Comparison of ENCODE assay signal across 11 cellular contexts in genomic region chrX:69024931-69025330, GRCh38.
DNase-seq lines count a peak whose midpoint lies in the region; ATAC-seq and TF ChIP-seq lines count a peak whose summit lies in the region.
"Had no signal": no experiment of that assay in that cellular context is flagged by ENCODE, and none has a peak within 500 bp of the region (broad histone marks: within the 10 kb centered on the region; RNA-seq: fewer than 3 reads in every experiment).

No MANE protein-coding gene starts in this region.

- intact Hi-C loops in natural killer cell (cut with micrococcal nuclease) = no loop called here

- H3K27ac Mint-ChIP-seq in progenitor cell of endocrine pancreas (no peak overlapping the region), natural killer cell (no peak overlapping the region)
- H3K27ac Mint-ChIP-seq in stimulated activated naive CD8-positive, alpha-beta T cell treated with anti-CD3 and anti-CD28 coated beads, Interleukin-15, amount 100 ng/mL, for 72 hours = peak overlapping the region in 1 of 2 donors; percentile 79
- H3K27ac Mint-ChIP-seq: activated naive CD8-positive, alpha-beta T cell had no signal

- H3K4me3 ChIP-seq in choroid plexus epithelial cell (ENCODE audit: low read depth, low read length) (no peak overlapping the region), subcutaneous abdominal adipose tissue (ENCODE audit: low read depth in 1 of 5, low read length in 5 of 5) (no peak overlapping the region)
- H3K4me3 ChIP-seq: skin epidermis had no signal

- peak; percentile 65 for DNase-seq in HT-29 (ENCODE audit: low spot score)
- DNase-seq in choroid plexus epithelial cell (ENCODE audit: low read depth) = peak; percentile 79
- peak; percentile 41 for DNase-seq in kidney glomerular epithelial cell (lab: John Stamatoyannopoulos, UW)
- DNase-seq in stimulated activated CD4-positive, alpha-beta T cell treated with anti-CD3 and anti-CD28 coated beads, Interleukin-12 subunit alpha, Interleukin-12 subunit beta, amount 100 ng/mL, for 4 hours = no peak
- DNase-seq in progenitor cell of endocrine pancreas (ENCODE audit: low spot score, unreplicated experiment) = no peak
- DNase-seq in natural killer cell = no peak
- no peak for DNase-seq in stimulated activated naive CD8-positive, alpha-beta T cell treated with anti-CD3 and anti-CD28 coated beads, Interleukin-15, amount 100 ng/mL, for 72 hours
- DNase-seq: NCI-H526 had no signal

- H3K4me1 ChIP-seq in subcutaneous abdominal adipose tissue (ENCODE audit: control insufficient read depth in 5 of 5, insufficient read depth in 5 of 5, low read length in 5 of 5) = peaks cover 4 to 66% (median 21%) of the 10 kb centered on the region in 5 donors

- no peak for TF ChIP-seq CTCF in choroid plexus epithelial cell (conservative IDR thresholded peaks at IDR 0.05; ENCODE audit: low read depth, low read length)
- TF ChIP-seq CTCF in progenitor cell of endocrine pancreas (IDR thresholded peaks at IDR 0.05; ENCODE audit: unreplicated experiment) = no peak
- no peak for TF ChIP-seq CTCF in natural killer cell (IDR thresholded peaks at IDR 0.05)

- H3K27me3 Mint-ChIP-seq in progenitor cell of endocrine pancreas = no peaks in the 10 kb centered on the region
- no peaks in the 10 kb centered on the region for H3K27me3 Mint-ChIP-seq in natural killer cell (ENCODE audit: low read depth in 2 of 2)
- no peaks in the 10 kb centered on the region for H3K27me3 Mint-ChIP-seq in stimulated activated naive CD8-positive, alpha-beta T cell treated with anti-CD3 and anti-CD28 coated beads, Interleukin-15, amount 100 ng/mL, for 72 hours
- H3K27me3 Mint-ChIP-seq: activated naive CD8-positive, alpha-beta T cell had no signal

- H3K9me3 Mint-ChIP-seq in progenitor cell of endocrine pancreas (ENCODE audit: low read depth) (peaks cover 15% of the 10 kb centered on the region), natural killer cell (no peaks in the 10 kb centered on the region)
- no peaks in the 10 kb centered on the region for H3K9me3 Mint-ChIP-seq in stimulated activated naive CD8-positive, alpha-beta T cell treated with anti-CD3 and anti-CD28 coated beads, Interleukin-15, amount 100 ng/mL, for 72 hours

- peaks cover 4 to 12% (median 10%) of the 10 kb centered on the region in 5 donors for H3K27me3 ChIP-seq in subcutaneous abdominal adipose tissue (ENCODE audit: control insufficient read depth in 5 of 5, insufficient read depth in 4 of 5, low read length in 5 of 5)

- H3K9me3 ChIP-seq in subcutaneous abdominal adipose tissue (ENCODE audit: control insufficient read depth in 5 of 5, low read length in 5 of 5) = peaks cover 0 to 4% (median 0%) of the 10 kb centered on the region in 5 donors

- H3K36me3 ChIP-seq in subcutaneous abdominal adipose tissue (ENCODE audit: control insufficient read depth in 5 of 5, insufficient read depth in 5 of 5, low read length in 5 of 5) = no peaks in the 10 kb centered on the region

- no peak overlapping the region for H3K9ac ChIP-seq in subcutaneous abdominal adipose tissue (ENCODE audit: low read length in 5 of 5)

- H3K27ac ChIP-seq in subcutaneous abdominal adipose tissue (ENCODE audit: low read depth, low read length) = peak overlapping the region; percentile 23

- H3K4me3 Mint-ChIP-seq in progenitor cell of endocrine pancreas (ENCODE audit: low read depth) (no peak overlapping the region), natural killer cell (no peak overlapping the region)
- no peak overlapping the region for H3K4me3 Mint-ChIP-seq in stimulated activated naive CD8-positive, alpha-beta T cell treated with anti-CD3 and anti-CD28 coated beads, Interleukin-15, amount 100 ng/mL, for 72 hours
- H3K4me3 Mint-ChIP-seq: activated naive CD8-positive, alpha-beta T cell had no signal

- H3K36me3 Mint-ChIP-seq in progenitor cell of endocrine pancreas (ENCODE audit: insufficient read depth) (peaks cover 2% of the 10 kb centered on the region), natural killer cell (no peaks in the 10 kb centered on the region)
- H3K36me3 Mint-ChIP-seq: activated naive CD8-positive, alpha-beta T cell had no signal

- ATAC-seq in natural killer cell = no peak
- no peak for ATAC-seq in stimulated activated naive CD8-positive, alpha-beta T cell treated with anti-CD3 and anti-CD28 coated beads, Interleukin-15, amount 100 ng/mL, for 72 hours

- peaks cover 5% of the 10 kb centered on the region for H3K4me1 Mint-ChIP-seq in progenitor cell of endocrine pancreas (ENCODE audit: low read depth)
- H3K4me1 Mint-ChIP-seq in natural killer cell = no peaks in the 10 kb centered on the region
- H3K4me1 Mint-ChIP-seq in stimulated activated naive CD8-positive, alpha-beta T cell treated with anti-CD3 and anti-CD28 coated beads, Interleukin-15, amount 100 ng/mL, for 72 hours = peaks cover 15% of the 10 kb centered on the region

Comparison
In these comparisons a context has a peak if more than half of its experiments do, and no peak if none do; other contexts are left out.
1. DNase-seq: peak in HT-29 (single experiment), choroid plexus epithelial cell (single experiment) and kidney glomerular epithelial cell (single experiment); none in stimulated activated CD4-positive, alpha-beta T cell treated with anti-CD3 and anti-CD28 coated beads, Interleukin-12 subunit alpha, Interleukin-12 subunit beta, amount 100 ng/mL, for 4 hours (single experiment), progenitor cell of endocrine pancreas (single experiment), natural killer cell (single experiment) and stimulated activated naive CD8-positive, alpha-beta T cell treated with anti-CD3 and anti-CD28 coated beads, Interleukin-15, amount 100 ng/mL, for 72 hours (0 of 2).